ENCODE assay signal across 9 cellular contexts in genomic region chr10:59894114-59894513, GRCh38. TPM values are rescaled to one million over a fixed set of nuclear protein-coding genes. Genes with fewer than 3 reads are reported as not detected.
DNase-seq lines count a peak whose midpoint lies in the region; ATAC-seq and TF ChIP-seq lines count a peak whose summit lies in the region.
"Had no signal": no experiment of that assay in that cellular context is flagged by ENCODE, and none has a peak within 500 bp of the region (broad histone marks: within the 10 kb centered on the region; RNA-seq: fewer than 3 reads in every experiment).

No MANE protein-coding gene starts in this region.

- H3K4me3 Mint-ChIP-seq in neural crest cell, result no peak overlapping the region

- no peaks in the 10 kb centered on the region for H3K27me3 Mint-ChIP-seq in neural crest cell (ENCODE audit: low read depth)

- no peaks in the 10 kb centered on the region for H3K9me3 Mint-ChIP-seq in neural crest cell

- ATAC-seq in GM21367 (IDR thresholded peaks at IDR 0.05; ENCODE audit: unreplicated experiment) (no peak), HG03565 (IDR thresholded peaks at IDR 0.05; ENCODE audit: unreplicated experiment) (no peak), GM21576 (IDR thresholded peaks at IDR 0.05; ENCODE audit: unreplicated experiment) (no peak)

- peaks cover 9% of the 10 kb centered on the region for H3K4me1 Mint-ChIP-seq in neural crest cell

- H3K27ac Mint-ChIP-seq in neural crest cell (ENCODE audit: unreplicated experiment), result peak overlapping the region; percentile 87

- H3K36me3 Mint-ChIP-seq in neural crest cell (ENCODE audit: low read depth), result no peaks in the 10 kb centered on the region

- DNase-seq in AG20443 (ENCODE audit: low spot score) (peak; percentile 93), NCI-H69 (lab: John Stamatoyannopoulos, UW) (peak; percentile 33), fibroblast of gingiva (ENCODE audit: low read depth) (peak; percentile 58), neural crest cell (ENCODE audit: low read depth, low spot score) (no peak)
- no peak for DNase-seq in stimulated activated CD8-positive, alpha-beta memory T cell treated with anti-CD3 and anti-CD28 coated beads, Interleukin-4, amount 100 ng/mL, for 48 hours
- DNase-seq: NCI-H345 had no signal

- no peak for TF ChIP-seq CTCF in neural crest cell (conservative IDR thresholded peaks at IDR 0.05)

RNA-seq across cellular contexts. Expression of gene CCDC6, which starts 12.2 kb away (rescaled TPM):
- total RNA-seq in neural crest cell, result 40.6 and 41.5 TPM in 2 replicates

Comparison
In these comparisons a context has a peak if more than half of its experiments do, and no peak if none do; other contexts are left out.
1. DNase-seq: peak in AG20443 (single experiment), NCI-H69 (single experiment) and fibroblast of gingiva (single experiment); none in neural crest cell (single experiment) and stimulated activated CD8-positive, alpha-beta memory T cell treated with anti-CD3 and anti-CD28 coated beads, Interleukin-4, amount 100 ng/mL, for 48 hours (single experiment).